ENCODE assay signal across 25 cellular contexts in the genomic region with DNA sequence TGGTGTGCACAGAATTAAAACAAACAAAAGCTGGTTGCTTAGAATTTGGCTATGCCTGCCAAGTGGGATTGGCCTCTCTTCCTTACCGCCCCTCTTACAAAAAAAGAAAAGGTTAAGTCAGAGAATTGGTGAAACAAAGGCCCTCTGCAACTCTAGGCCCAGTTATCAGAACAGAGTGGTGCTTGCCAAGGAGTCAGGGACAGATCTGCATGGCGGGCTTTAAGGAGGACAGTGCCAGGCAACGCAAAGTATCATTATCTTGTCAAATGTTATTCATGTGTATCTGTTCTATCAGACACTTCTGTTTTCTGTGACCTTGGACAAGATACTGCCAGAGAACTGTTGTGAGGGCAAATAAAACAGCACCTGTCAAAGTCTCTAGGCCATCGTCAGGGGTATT.
DNase-seq lines count a peak whose midpoint lies in the region; ATAC-seq and TF ChIP-seq lines count a peak whose summit lies in the region.
"Had no signal": no experiment of that assay in that cellular context is flagged by ENCODE, and none has a peak within 500 bp of the region (broad histone marks: within the 10 kb centered on the region; RNA-seq: fewer than 3 reads in every experiment).

No MANE protein-coding gene starts in this region.

- H3K79me2 ChIP-seq in KMS-11 (ENCODE audit: insufficient read depth, low read depth) (no peaks in the 10 kb centered on the region), OCI-LY1 (ENCODE audit: insufficient read depth, low read length) (no peaks in the 10 kb centered on the region), mesendoderm (ENCODE audit: control insufficient read depth, insufficient read depth, low read length) (no peaks in the 10 kb centered on the region)

- peak; percentile 6 for DNase-seq in NCI-H1694 (lab: John Stamatoyannopoulos, UW)
- DNase-seq in mesendoderm = no peak
- no peak for DNase-seq in NCI-H146 (lab: John Stamatoyannopoulos, UW)
- DNase-seq in CD4-positive, alpha-beta T cell = no peak
- DNase-seq: activated CD4-positive, alpha-beta T cell treated with anti-CD3 and anti-CD28 coated beads for 1 hour; activated CD8-positive, alpha-beta T cell treated with anti-CD3 and anti-CD28 coated beads, Interleukin-2, amount 10 ng/mL, durations not matched to agents 7 days and 5 days; activated naive CD4-positive, alpha-beta T cell treated with anti-CD3 and anti-CD28 coated beads, Interleukin-2, amount 10 ng/mL, durations not matched to agents 7 days and 5 days; amniotic stem cell; gastrocnemius medialis; Kasumi-1; naive thymus-derived CD8-positive, alpha-beta T cell; NCI-H187 treated with DMSO at 0.1 percent for 48 hours; occipital lobe; right lobe of liver; Right ventricle myocardium superior; stimulated activated CD4-positive, alpha-beta T cell treated with anti-CD3 and anti-CD28 coated beads, Interleukin-4, amount 100 ng/mL, for 24 hours; transverse colon had no signal

- no peak overlapping the region for H3K56ac ChIP-seq in mesendoderm (ENCODE audit: low read length)

- ATAC-seq in HG03457 (IDR thresholded peaks at IDR 0.05; ENCODE audit: unreplicated experiment) = no peak
- ATAC-seq in CD4-positive, alpha-beta T cell (ENCODE audit: poor library complexity) = no peak
- ATAC-seq: activated CD8-positive, alpha-beta T cell treated with anti-CD3 and anti-CD28 coated beads, Interleukin-2, amount 10 ng/mL, durations not matched to agents 7 days and 5 days; activated T-helper 17 cell treated with anti-CD3 and anti-CD28 coated beads, Interleukin-2, amount 50 U/mL, for 72 hours; gastrocnemius medialis; HepG2; naive thymus-derived CD8-positive, alpha-beta T cell; right lobe of liver had no signal

- H3K36me3 Mint-ChIP-seq in CD4-positive, alpha-beta T cell (ENCODE audit: low read depth) = no peaks in the 10 kb centered on the region
- H3K36me3 Mint-ChIP-seq: activated naive CD4-positive, alpha-beta T cell treated with anti-CD3 and anti-CD28 coated beads, Interleukin-2, amount 10 ng/mL, durations not matched to agents 7 days and 5 days had no signal

- H4K5ac ChIP-seq in mesendoderm (ENCODE audit: low read length) = no peak overlapping the region

- H3K36me3 ChIP-seq in KMS-11 (ENCODE audit: insufficient read depth) (no peaks in the 10 kb centered on the region), OCI-LY1 (ENCODE audit: insufficient read depth, low read length) (no peaks in the 10 kb centered on the region), mesendoderm (ENCODE audit: control insufficient read depth, insufficient read depth, low read length) (no peaks in the 10 kb centered on the region)
- H3K36me3 ChIP-seq: BLaER1, gastrocnemius medialis, prostate gland, right lobe of liver, transverse colon had no signal

- no peaks in the 10 kb centered on the region for H3K27me3 Mint-ChIP-seq in CD4-positive, alpha-beta T cell
- H3K27me3 Mint-ChIP-seq: activated T-helper 17 cell treated with anti-CD3 and anti-CD28 coated beads, Interleukin-2, amount 50 U/mL, for 72 hours; naive thymus-derived CD8-positive, alpha-beta T cell had no signal

- no peak overlapping the region for H3K27ac Mint-ChIP-seq in CD4-positive, alpha-beta T cell
- H3K27ac Mint-ChIP-seq: activated CD8-positive, alpha-beta T cell treated with anti-CD3 and anti-CD28 coated beads, Interleukin-2, amount 10 ng/mL, durations not matched to agents 7 days and 5 days; activated naive CD4-positive, alpha-beta T cell treated with anti-CD3 and anti-CD28 coated beads, Interleukin-2, amount 10 ng/mL, durations not matched to agents 7 days and 5 days; activated T-helper 17 cell treated with anti-CD3 and anti-CD28 coated beads, Interleukin-2, amount 50 U/mL, for 72 hours; naive thymus-derived CD8-positive, alpha-beta T cell; T-helper 2 cell treated with Interferon-gamma antibody and Interleukin-4, amounts not matched to agents 5 μg/mL and 100 μg/mL, for 36 hours had no signal

- WGBS in mesendoderm (ENCODE audit: extremely low coverage, insufficient coverage, low lambda C conversion rate) = no CpG with 5 or more reads among the region's 4 CpGs

- H2AK5ac ChIP-seq in mesendoderm (ENCODE audit: low read length) = no peak overlapping the region

- peak overlapping the region; percentile 56 for H3K18ac ChIP-seq in mesendoderm (ENCODE audit: low read length)

- no peaks in the 10 kb centered on the region for H3K79me1 ChIP-seq in mesendoderm (ENCODE audit: low read length)

- no peaks in the 10 kb centered on the region for H3K9me3 ChIP-seq in OCI-LY1 (ENCODE audit: low read length)
- H3K9me3 ChIP-seq in CD4-positive, alpha-beta T cell (ENCODE audit: control insufficient read depth, low read length) = peaks cover 9% of the 10 kb centered on the region
- H3K9me3 ChIP-seq: gastrocnemius medialis, prostate gland had no signal

- H3K27me3 ChIP-seq in KMS-11 (ENCODE audit: insufficient read depth, low read depth) (no peaks in the 10 kb centered on the region), OCI-LY1 (ENCODE audit: insufficient read depth, low read length) (no peaks in the 10 kb centered on the region), mesendoderm (ENCODE audit: insufficient read depth, low read length, poor library complexity) (no peaks in the 10 kb centered on the region)
- H3K27me3 ChIP-seq in CD4-positive, alpha-beta T cell (ENCODE audit: control insufficient read depth, insufficient read depth, low read length) = no peaks in the 10 kb centered on the region
- H3K27me3 ChIP-seq: BLaER1, gastrocnemius medialis, right lobe of liver, transverse colon had no signal

- H4K20me1 ChIP-seq in KMS-11 (ENCODE audit: insufficient read depth) (no peaks in the 10 kb centered on the region), OCI-LY1 (ENCODE audit: insufficient read depth, low read length) (no peaks in the 10 kb centered on the region)
- H4K20me1 ChIP-seq: BLaER1 had no signal

- TF ChIP-seq CTCF in KMS-11 (conservative IDR thresholded peaks at IDR 0.05; ENCODE audit: low read depth, low read length) (no peak), OCI-LY1 (IDR thresholded peaks at IDR 0.05; ENCODE audit: low read length) (no peak)
- TF ChIP-seq CTCF in CD4-positive, alpha-beta T cell (IDR thresholded peaks at IDR 0.05) = no peak

- H3K27ac ChIP-seq in KMS-11 (peak overlapping the region; percentile 99; the same call in 1 of the 2 replicates), OCI-LY1 (ENCODE audit: low read depth, low read length, poor library complexity, severe bottlenecking) (peak overlapping the region; percentile 84), mesendoderm (ENCODE audit: low read depth, low read length) (no peak overlapping the region)
- H3K27ac ChIP-seq in CD4-positive, alpha-beta T cell (ENCODE audit: low read depth, low read length) = no peak overlapping the region
- H3K27ac ChIP-seq: BLaER1, gastrocnemius medialis, prostate gland, right lobe of liver had no signal

- no peak overlapping the region for H3K23ac ChIP-seq in mesendoderm (ENCODE audit: low read length)

- peaks cover 15% of the 10 kb centered on the region for H3K4me1 Mint-ChIP-seq in CD4-positive, alpha-beta T cell (ENCODE audit: low read depth)

- H3F3A ChIP-seq in OCI-LY1 (ENCODE audit: insufficient read depth, low read length) = no peaks in the 10 kb centered on the region

- no peak overlapping the region for H3K4me3 ChIP-seq in KMS-11 (IDR thresholded peaks at IDR 0.05; ENCODE audit: insufficient read depth, low read depth, low read length)
- no peak overlapping the region for H3K4me3 ChIP-seq in OCI-LY1 (ENCODE audit: low read depth, low read length, poor library complexity, severe bottlenecking)
- H3K4me3 ChIP-seq in mesendoderm (ENCODE audit: low read length) = no peak overlapping the region
- H3K4me3 ChIP-seq: BLaER1, gastrocnemius medialis, prostate gland, right lobe of liver, transverse colon had no signal

- no peak overlapping the region for H2BK120ac ChIP-seq in mesendoderm (ENCODE audit: low read depth, low read length)

- POLR2A ChIA-PET in CD4-positive, alpha-beta T cell (lab: Charles Lee) = no interaction called here

- no peaks in the 10 kb centered on the region for H3K9me3 Mint-ChIP-seq in CD4-positive, alpha-beta T cell
- H3K9me3 Mint-ChIP-seq: activated T-helper 17 cell treated with anti-CD3 and anti-CD28 coated beads, Interleukin-2, amount 50 U/mL, for 72 hours had no signal

- H4K8ac ChIP-seq in mesendoderm (ENCODE audit: low read depth, low read length) = no peak overlapping the region

- H3K4me2 ChIP-seq in KMS-11 = peak overlapping the region; percentile 96; the same call in 1 of the 2 replicates
- no peak overlapping the region for H3K4me2 ChIP-seq in OCI-LY1 (ENCODE audit: low read length)
- no peak overlapping the region for H3K4me2 ChIP-seq in mesendoderm (ENCODE audit: low read length)
- H3K4me2 ChIP-seq: BLaER1 had no signal

- H2BK5ac ChIP-seq in mesendoderm (ENCODE audit: low read length) = no peak overlapping the region

- intact Hi-C loops in CD4-positive, alpha-beta T cell (cut with DNase I, micrococcal nuclease) = loop anchor here in 1 of 2 experiments (10.0 kb wide), 1 partner anchor 67 kb away; no protein-coding TSS in a partner anchor

- no peak overlapping the region for H3K4me3 Mint-ChIP-seq in CD4-positive, alpha-beta T cell
- H3K4me3 Mint-ChIP-seq: activated CD8-positive, alpha-beta T cell treated with anti-CD3 and anti-CD28 coated beads, Interleukin-2, amount 10 ng/mL, durations not matched to agents 7 days and 5 days; activated naive CD4-positive, alpha-beta T cell treated with anti-CD3 and anti-CD28 coated beads, Interleukin-2, amount 10 ng/mL, durations not matched to agents 7 days and 5 days; activated T-helper 17 cell treated with anti-CD3 and anti-CD28 coated beads, Interleukin-2, amount 50 U/mL, for 72 hours; naive thymus-derived CD8-positive, alpha-beta T cell; T-helper 2 cell treated with Interferon-gamma antibody and Interleukin-4, amounts not matched to agents 5 μg/mL and 100 μg/mL, for 36 hours had no signal

- H3K9ac ChIP-seq in KMS-11 (no peak overlapping the region; the same call in 1 of the 2 replicates), OCI-LY1 (ENCODE audit: low read length) (no peak overlapping the region), mesendoderm (ENCODE audit: low read length) (no peak overlapping the region)
- H3K9ac ChIP-seq: BLaER1 had no signal

- no peak overlapping the region for H3K4ac ChIP-seq in mesendoderm (ENCODE audit: low read depth, low read length)

- H3K9me2 ChIP-seq in OCI-LY1 (ENCODE audit: low read depth, low read length) = no peaks in the 10 kb centered on the region

- CTCF ChIA-PET in CD4-positive, alpha-beta T cell (lab: Charles Lee) = interaction anchor here (0.5 kb wide), 1 partner anchor 38 kb away, joined by 3 read pairs; no protein-coding TSS in a partner anchor

- H3K4me1 ChIP-seq in KMS-11 (ENCODE audit: low read depth, poor library complexity, severe bottlenecking) (peaks cover 40% of the 10 kb centered on the region), OCI-LY1 (ENCODE audit: insufficient read depth, low read length, severe bottlenecking) (peaks cover 47% of the 10 kb centered on the region), mesendoderm (ENCODE audit: control insufficient read depth, low read depth, low read length) (peaks cover 8% of the 10 kb centered on the region)
- H3K4me1 ChIP-seq: BLaER1, prostate gland, right lobe of liver had no signal

- no peak overlapping the region for H2BK15ac ChIP-seq in mesendoderm (replicated peaks; ENCODE audit: low read depth)

- H2AFZ ChIP-seq in KMS-11 (ENCODE audit: low read depth) = no peak overlapping the region
- H2AFZ ChIP-seq in OCI-LY1 (ENCODE audit: low read length) = 0 out of 2 replicates have a peak overlapping the region, but pooled peaks have one; percentile 91

Comparison
In these comparisons a context has a peak if more than half of its experiments do, and no peak if none do; other contexts are left out.
1. H3K27ac ChIP-seq: peak in KMS-11 (single experiment) and OCI-LY1 (single experiment); none in mesendoderm (single experiment) and CD4-positive, alpha-beta T cell (single experiment).